In the genomic region with DNA sequence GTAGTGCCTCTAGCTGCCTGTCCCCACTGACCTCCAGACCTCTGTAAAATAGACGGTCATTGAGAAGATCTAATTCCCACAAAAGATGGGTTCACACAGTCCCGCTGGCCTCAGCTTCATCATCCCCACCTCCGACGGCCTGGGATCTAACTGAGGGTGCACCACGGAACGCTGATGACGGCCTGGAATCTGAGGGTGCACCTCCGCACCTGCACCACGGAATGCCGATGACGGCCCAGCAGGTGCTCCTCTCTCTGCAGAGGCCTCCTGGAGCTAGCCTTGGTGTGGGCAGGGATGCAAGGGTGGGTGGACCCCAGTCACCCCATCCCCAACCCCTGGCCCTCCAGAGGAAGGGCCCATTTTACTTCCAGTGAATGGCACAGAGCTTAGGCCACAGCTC, we compare ENCODE assay signal across 17 cellular contexts.
DNase-seq lines count a peak whose midpoint lies in the region; ATAC-seq and TF ChIP-seq lines count a peak whose summit lies in the region.
"Had no signal": no experiment of that assay in that cellular context is flagged by ENCODE, and none has a peak within 500 bp of the region (broad histone marks: within the 10 kb centered on the region; RNA-seq: fewer than 3 reads in every experiment).

No MANE protein-coding gene starts in this region.

- no peak overlapping the region for H3K14ac ChIP-seq in neuronal stem cell (ENCODE audit: low read length)
- H3K14ac ChIP-seq in mesenchymal stem cell (ENCODE audit: low read length in 2 of 2), result no peak overlapping the region

- H3K27ac ChIP-seq in right atrium auricular region (no peak overlapping the region), neuronal stem cell (replicated peaks; ENCODE audit: low read length) (no peak overlapping the region), mesenchymal stem cell (ENCODE audit: low read length, poor library complexity, severe bottlenecking) (no peak overlapping the region)

- no peak overlapping the region for H3K4me3 Mint-ChIP-seq in chondrocyte (ENCODE audit: unreplicated experiment)
- H3K4me3 Mint-ChIP-seq: CD4-positive, alpha-beta memory T cell; HFFc6 had no signal

- no peak overlapping the region for H3K9ac ChIP-seq in neuronal stem cell (ENCODE audit: low read depth, low read length, poor library complexity)
- no peak overlapping the region for H3K9ac ChIP-seq in mesenchymal stem cell (ENCODE audit: low read length)

- peaks cover 0 to 19% of the 10 kb centered on the region in 2 donors for H3K4me1 ChIP-seq in right atrium auricular region
- H3K4me1 ChIP-seq in neuronal stem cell (ENCODE audit: control insufficient read depth in 2 of 2, insufficient read depth in 1 of 2, low read depth in 1 of 2, low read length in 2 of 2), result peaks cover 0 to 6% of the 10 kb centered on the region in 2 donors
- peaks cover 3% of the 10 kb centered on the region for H3K4me1 ChIP-seq in mesenchymal stem cell (ENCODE audit: control insufficient read depth, insufficient read depth, low read depth, low read length)

- H3K4ac ChIP-seq in neuronal stem cell (ENCODE audit: low read length), result no peak overlapping the region
- no peak overlapping the region for H3K4ac ChIP-seq in mesenchymal stem cell (ENCODE audit: low read depth in 1 of 2, low read length in 2 of 2)

- ATAC-seq in left ventricle myocardium superior (no peak), HG03159 (IDR thresholded peaks at IDR 0.05; ENCODE audit: unreplicated experiment) (no peak)

- intact Hi-C loops in left ventricle myocardium superior (cut with micrococcal nuclease), result no loop called here

- H2AFZ ChIP-seq in neuronal stem cell (ENCODE audit: low read length) (no peak overlapping the region), mesenchymal stem cell (ENCODE audit: low read depth, low read length) (no peak overlapping the region)

- H4K8ac ChIP-seq in neuronal stem cell (ENCODE audit: low read depth, low read length), result no peak overlapping the region
- no peak overlapping the region for H4K8ac ChIP-seq in mesenchymal stem cell (ENCODE audit: low read length)

- H3K27ac Mint-ChIP-seq in chondrocyte (ENCODE audit: unreplicated experiment), result no peak overlapping the region
- H3K27ac Mint-ChIP-seq: HFFc6 had no signal

- no peak overlapping the region for H3K4me2 ChIP-seq in neuronal stem cell (ENCODE audit: insufficient read depth, low read length, poor library complexity, severe bottlenecking)
- H3K4me2 ChIP-seq in mesenchymal stem cell (ENCODE audit: low read length, poor library complexity, severe bottlenecking), result no peak overlapping the region

- H3K79me1 ChIP-seq in neuronal stem cell (ENCODE audit: low read depth, low read length) (peaks cover 29% of the 10 kb centered on the region), mesenchymal stem cell (replicated peaks; ENCODE audit: low read length, poor library complexity, severe bottlenecking) (no peaks in the 10 kb centered on the region)

- no peak overlapping the region for H2BK12ac ChIP-seq in neuronal stem cell (ENCODE audit: low read length)
- no peak overlapping the region for H2BK12ac ChIP-seq in mesenchymal stem cell (ENCODE audit: low read length in 2 of 2)

- no peaks in the 10 kb centered on the region for H3K9me3 ChIP-seq in right atrium auricular region
- H3K9me3 ChIP-seq in neuronal stem cell (replicated peaks in 1 of 2; ENCODE audit: control insufficient read depth in 2 of 2, insufficient read depth in 1 of 2, low read depth in 1 of 2, low read length in 2 of 2), result no peaks in the 10 kb centered on the region
- H3K9me3 ChIP-seq in mesenchymal stem cell (ENCODE audit: control insufficient read depth, low read length), result no peaks in the 10 kb centered on the region

- no peaks in the 10 kb centered on the region for H3K36me3 Mint-ChIP-seq in chondrocyte (ENCODE audit: low read depth)
- H3K36me3 Mint-ChIP-seq: CD4-positive, alpha-beta memory T cell had no signal

- H4K91ac ChIP-seq in neuronal stem cell (ENCODE audit: low read depth, low read length, poor library complexity) (no peak overlapping the region), mesenchymal stem cell (ENCODE audit: low read length) (no peak overlapping the region)

- H2AK5ac ChIP-seq in neuronal stem cell (ENCODE audit: low read depth, low read length), result no peak overlapping the region
- H2AK5ac ChIP-seq in mesenchymal stem cell (ENCODE audit: low read length, severe bottlenecking), result no peak overlapping the region

- no CpG with 5 or more reads among the region's 11 CpGs for WGBS in neuronal stem cell (ENCODE audit: extremely low coverage in 2 of 2, insufficient read length in 2 of 2, insufficient replicate concordance in 1 of 2), 2 donors
- WGBS in mesenchymal stem cell, result 92% methylated on average over 11 of the region's 11 CpGs

- H3K27me3 ChIP-seq in right atrium auricular region (no peaks in the 10 kb centered on the region), neuronal stem cell (ENCODE audit: control insufficient read depth in 3 of 3, insufficient read depth in 3 of 3, low read depth in 1 of 3, low read length in 3 of 3) (no peaks in the 10 kb centered on the region), mesenchymal stem cell (ENCODE audit: control insufficient read depth in 1 of 2, insufficient read depth in 1 of 2, low read length in 2 of 2) (peaks cover 15 to 78% of the 10 kb centered on the region in 2 experiments)

- peak overlapping the region; percentile 16 for H3K23ac ChIP-seq in neuronal stem cell (ENCODE audit: low read depth, low read length, poor library complexity)
- no peak overlapping the region for H3K23ac ChIP-seq in mesenchymal stem cell (ENCODE audit: low read length in 2 of 2)

- no peaks in the 10 kb centered on the region for H3K9me3 Mint-ChIP-seq in chondrocyte (ENCODE audit: low read depth)
- H3K9me3 Mint-ChIP-seq: CD4-positive, alpha-beta memory T cell had no signal

- no peaks in the 10 kb centered on the region for H3K27me3 Mint-ChIP-seq in chondrocyte (ENCODE audit: low read depth)

- H2BK5ac ChIP-seq in neuronal stem cell (ENCODE audit: low read length) (peak overlapping the region; percentile 10), mesenchymal stem cell (ENCODE audit: low read depth, low read length, poor library complexity, severe bottlenecking) (no peak overlapping the region)

- no peak overlapping the region for H3K4me3 ChIP-seq in right atrium auricular region
- H3K4me3 ChIP-seq in neuronal stem cell (ENCODE audit: low read length in 2 of 2), result no peak overlapping the region
- H3K4me3 ChIP-seq in mesenchymal stem cell (ENCODE audit: insufficient read depth in 1 of 2, low read depth in 1 of 2, low read length in 2 of 2), result no peak overlapping the region

- DNase-seq in left ventricle myocardium superior (peak; percentile 21), right atrium auricular region (ENCODE audit: low spot score) (no peak), chondrocyte (ENCODE audit: low spot score) (peak; percentile 82), neuronal stem cell (ENCODE audit: low spot score) (no peak), mesenchymal stem cell (no peak), DMS153 (lab: John Stamatoyannopoulos, UW) (no peak)
- DNase-seq: ACHN; C1 segment of cervical spinal cord; CD4-positive, alpha-beta memory T cell; DMS79 treated with DMSO at 0.1 percent for 48 hours; EL; GOT3; HCEC 1CT; HFFc6; IMR-90; KBM-7 had no signal

- H3K36me3 ChIP-seq in right atrium auricular region, result no peaks in the 10 kb centered on the region
- H3K36me3 ChIP-seq in neuronal stem cell (replicated peaks in 1 of 2; ENCODE audit: control insufficient read depth in 2 of 2, insufficient read depth in 2 of 2, low read length in 2 of 2), result peaks cover 7 to 74% of the 10 kb centered on the region in 2 donors
- H3K36me3 ChIP-seq in mesenchymal stem cell (ENCODE audit: control insufficient read depth in 1 of 2, insufficient read depth in 2 of 2, low read depth in 1 of 2, low read length in 2 of 2), result no peaks in the 10 kb centered on the region

- H2BK15ac ChIP-seq in neuronal stem cell (ENCODE audit: low read length), result no peak overlapping the region
- no peak overlapping the region for H2BK15ac ChIP-seq in mesenchymal stem cell (ENCODE audit: low read depth, poor library complexity, severe bottlenecking)

- H3K18ac ChIP-seq in neuronal stem cell (ENCODE audit: low read length) (no peak overlapping the region), mesenchymal stem cell (ENCODE audit: low read depth in 1 of 2, low read length in 2 of 2) (no peak overlapping the region)

- no peak for TF ChIP-seq CTCF in right atrium auricular region (IDR thresholded peaks at IDR 0.05)
- no peak for TF ChIP-seq CTCF in chondrocyte (IDR thresholded peaks at IDR 0.05)

- H2BK120ac ChIP-seq in neuronal stem cell (ENCODE audit: low read depth, low read length), result no peak overlapping the region
- no peak overlapping the region for H2BK120ac ChIP-seq in mesenchymal stem cell (ENCODE audit: low read depth, low read length)

- no peaks in the 10 kb centered on the region for H3K4me1 Mint-ChIP-seq in chondrocyte (ENCODE audit: low read depth)

Comparison
In these comparisons a context has a peak if more than half of its experiments do, and no peak if none do; other contexts are left out.
1. DNase-seq: peak in left ventricle myocardium superior (single experiment) and chondrocyte (single experiment); none in right atrium auricular region (single experiment), neuronal stem cell (single experiment), mesenchymal stem cell (single experiment) and DMS153 (single experiment).